ENCODE assay signal across 9 cellular contexts in the genomic region with DNA sequence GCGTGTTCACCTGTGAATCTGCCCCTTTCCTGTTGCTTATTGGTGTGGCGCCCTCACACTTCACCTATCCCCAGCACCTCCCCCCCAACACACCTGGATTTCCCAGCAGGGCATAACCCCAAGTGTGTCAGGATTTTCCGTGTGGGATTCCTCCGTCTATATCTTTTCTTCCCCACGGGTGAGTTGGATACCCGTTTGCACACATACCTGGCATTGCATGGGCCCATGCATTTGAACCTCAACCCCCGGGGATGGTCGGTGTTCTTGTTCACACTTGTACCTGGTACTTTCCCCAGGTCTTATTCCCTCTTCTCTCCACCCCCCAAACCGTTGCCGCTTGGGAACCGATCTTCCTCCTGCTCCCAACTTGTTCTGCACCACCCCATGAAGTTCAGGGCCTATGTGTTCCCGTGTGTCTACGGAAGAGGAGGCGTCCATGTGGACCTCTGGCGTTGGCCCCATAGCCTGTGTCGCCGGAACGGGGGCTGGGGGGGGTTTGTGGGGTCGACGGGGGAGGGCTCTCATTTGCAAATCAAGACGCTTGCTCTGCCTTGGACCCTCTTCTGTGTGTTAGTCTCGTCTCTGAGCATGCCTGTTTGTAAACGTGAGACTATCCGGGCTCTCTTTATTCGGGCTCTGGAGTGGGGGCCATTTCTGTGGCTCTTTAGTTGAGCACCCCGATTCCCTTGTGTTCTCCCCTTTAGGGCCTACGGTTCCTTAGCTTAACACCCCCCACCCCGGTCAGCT. TPM values are rescaled to one million over a fixed set of nuclear protein-coding genes. Genes with fewer than 3 reads are reported as not detected.
DNase-seq lines count a peak whose midpoint lies in the region; ATAC-seq and TF ChIP-seq lines count a peak whose summit lies in the region.
"Had no signal": no experiment of that assay in that cellular context is flagged by ENCODE, and none has a peak within 500 bp of the region (broad histone marks: within the 10 kb centered on the region; RNA-seq: fewer than 3 reads in every experiment).

No MANE protein-coding gene starts in this region.

- WGBS in psoas muscle, 3 donors = 7 to 13% (median 7%) methylated on average over 28 of the region's 28 CpGs

- H3K36me3 Mint-ChIP-seq in WTC11 = peaks cover 13% of the 10 kb centered on the region

- peak overlapping the region; percentile 99 for H3K27ac ChIP-seq in C4-2B
- H3K27ac ChIP-seq in psoas muscle = peak overlapping the region; percentile 93

- no peaks in the 10 kb centered on the region for H3K9me3 Mint-ChIP-seq in WTC11

- TF ChIP-seq POLR2A in GM18505 (IDR thresholded peaks at IDR 0.05; ENCODE audit: borderline replicate concordance, extremely low read depth, insufficient read depth, insufficient read length) = no peak

- H3K4me3 Mint-ChIP-seq in WTC11 = peak overlapping the region; percentile 95

- no peaks in the 10 kb centered on the region for H3K27me3 ChIP-seq in psoas muscle (ENCODE audit: insufficient read depth in 3 of 3, low read length in 2 of 3)

- POLR2A ChIA-PET in WTC11 (lab: Charles Lee) = interaction anchor here (0.6 to 1.3 kb wide), 9 partner anchors 12 to 1024 kb away, joined by 3 to 11 read pairs (median 6); partner anchors contain the start of genes ALDH16A1, CPT1C, PRMT1 and PRRG2

- H3K9me3 ChIP-seq in psoas muscle = no peaks in the 10 kb centered on the region

- H3K4me1 ChIP-seq in psoas muscle = peaks cover 16% of the 10 kb centered on the region

- intact Hi-C loops in psoas muscle (cut with DNase I) = loop anchor here (5.0 kb wide), 1 partner anchor 45 kb away; no protein-coding TSS in a partner anchor

- no peak for ATAC-seq in WTC11
- ATAC-seq in psoas muscle = no peak
- ATAC-seq in GM18505 (IDR thresholded peaks at IDR 0.05; ENCODE audit: unreplicated experiment) = no peak
- ATAC-seq in left lobe of liver = no peak

- H3K27me3 Mint-ChIP-seq in WTC11 (ENCODE audit: low read depth) = no peaks in the 10 kb centered on the region

- DNase-seq in HPDE6-E6E7 (ENCODE audit: extremely low spot score) = peak; percentile 57
- peak; percentile 32 for DNase-seq in WTC11 (ENCODE audit: low spot score)
- peak in 1 of 2 donors; percentile 32 for DNase-seq in foreskin fibroblast
- no peak for DNase-seq in psoas muscle
- DNase-seq in left lobe of liver (ENCODE audit: low spot score) = no peak
- DNase-seq in NCI-H524 treated with DMSO at 0.1 percent for 48 hours (lab: John Stamatoyannopoulos, UW) = no peak

- peak overlapping the region; percentile 89 for H3K27ac Mint-ChIP-seq in WTC11

- peak overlapping the region; percentile 84 to 90 for H3K4me3 ChIP-seq in foreskin fibroblast (ENCODE audit: low read depth in 1 of 2, low read length in 2 of 2)
- peak overlapping the region; percentile 78 for H3K4me3 ChIP-seq in psoas muscle

- CTCF ChIA-PET in WTC11 (lab: Charles Lee) = interaction anchor here (0.5 to 1.5 kb wide), 13 partner anchors 7 to 99 kb away, joined by 3 to 10 read pairs (median 4); partner anchors contain the start of genes CPT1C and PRMT1

- H3K4me1 Mint-ChIP-seq in WTC11 = peaks cover 11% of the 10 kb centered on the region

- TF ChIP-seq CTCF in C4-2B (conservative IDR thresholded peaks at IDR 0.05) = no peak
- TF ChIP-seq CTCF in WTC11 (IDR thresholded peaks at IDR 0.05) = no peak
- no peak for TF ChIP-seq CTCF in foreskin fibroblast (IDR thresholded peaks at IDR 0.05; ENCODE audit: low read depth, low read length)
- TF ChIP-seq CTCF in psoas muscle (IDR thresholded peaks at IDR 0.05) = no peak

- peaks cover 0 to 38% of the 10 kb centered on the region in 2 donors for H3K36me3 ChIP-seq in psoas muscle (ENCODE audit: insufficient read depth in 1 of 2, low read depth in 1 of 2)

TF ChIP-seq in WTC11, 78 proteins besides CTCF, POLR2A, EP300 and RAD21 (continues in another document):
- no peak for TF ChIP-seq GABPB1 (CRISPR knock-in tag; IDR thresholded peaks at IDR 0.05)
- TF ChIP-seq, protein P1, sequence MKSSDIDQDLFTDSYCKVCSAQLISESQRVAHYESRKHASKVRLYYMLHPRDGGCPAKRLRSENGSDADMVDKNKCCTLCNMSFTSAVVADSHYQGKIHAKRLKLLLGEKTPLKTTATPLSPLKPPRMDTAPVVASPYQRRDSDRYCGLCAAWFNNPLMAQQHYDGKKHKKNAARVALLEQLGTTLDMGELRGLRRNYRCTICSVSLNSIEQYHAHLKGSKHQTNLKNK (CRISPR knock-in tag; IDR thresholded peaks at IDR 0.05) = no peak
- TF ChIP-seq ZNF219 (CRISPR knock-in tag; IDR thresholded peaks at IDR 0.05; ENCODE audit: borderline replicate concordance) = no peak
- no peak for TF ChIP-seq HMGA2 (CRISPR knock-in tag; IDR thresholded peaks at IDR 0.05)
- 0 out of 2 replicates have a peak, but pooled peaks have one; percentile 15 for TF ChIP-seq FOXP4 (CRISPR knock-in tag; IDR thresholded peaks at IDR 0.05)
- TF ChIP-seq HMGXB4 (CRISPR knock-in tag; IDR thresholded peaks at IDR 0.05) = no peak
- no peak for TF ChIP-seq SMAD3 (CRISPR knock-in tag; IDR thresholded peaks at IDR 0.05; ENCODE audit: borderline replicate concordance)
- TF ChIP-seq AR (CRISPR knock-in tag; IDR thresholded peaks at IDR 0.05) = no peak
- TF ChIP-seq ESRRA (CRISPR knock-in tag; IDR thresholded peaks at IDR 0.05; ENCODE audit: borderline replicate concordance) = no peak

RNA-seq across cellular contexts. Expression of gene PRR12, which starts 1.7 kb away (rescaled TPM):
- 78.6 to 86.1 TPM (median 83.3 TPM) in 3 replicates for total RNA-seq in WTC11 (2021)
- 10 to 100 TPM in 1 of 4 donors, 1 to 10 TPM in 3; 7.1 to 15.1 (median 7.6) TPM for total RNA-seq in psoas muscle
- 1 to 10 TPM; 2.3 to 5.0 (median 3.1) TPM for polyA plus RNA-seq in psoas muscle
- 10.5 TPM for total RNA-seq in left lobe of liver

RNA-seq across cellular contexts. Expression of gene PRRG2, which starts 11.5 kb away (rescaled TPM):
- total RNA-seq in WTC11 (2021) (5.9 to 7.0 TPM (median 6.9 TPM) in 3 replicates), psoas muscle (under 1 TPM; 0.24 to 0.89 (median 0.69) TPM), left lobe of liver (8.5 TPM)
- polyA plus RNA-seq in psoas muscle = 10 to 100 TPM in 1 of 3 donors, 1 to 10 TPM in 2; 1.4 to 16.0 (median 5.9) TPM
- total RNA-seq: M059J had no signal

RNA-seq across cellular contexts. Expression of gene NOSIP, which starts 12.3 kb away (rescaled TPM):
- total RNA-seq in WTC11 (2021) = 82.3 to 97.9 TPM (median 87.6 TPM) in 3 replicates
- 10 to 100 TPM; 53.9 to 69.9 (median 58.1) TPM for total RNA-seq in psoas muscle
- polyA plus RNA-seq in psoas muscle = 100 to 1,000 TPM in 1 of 3 donors, 10 to 100 TPM in 2; 75.4 to 104 (median 95.2) TPM
- total RNA-seq in left lobe of liver = 29.1 TPM

RNA-seq across cellular contexts. Expression of gene RRAS, which starts 47.3 kb away (rescaled TPM):
- total RNA-seq in WTC11 (2021) = 11.4 to 17.9 TPM (median 15.7 TPM) in 3 replicates
- 10 to 100 TPM; 22.6 to 57.0 (median 42.5) TPM for total RNA-seq in psoas muscle
- polyA plus RNA-seq in psoas muscle = 10 to 100 TPM; 39.9 to 49.8 (median 48.4) TPM
- 8.9 TPM for total RNA-seq in left lobe of liver

RNA-seq across cellular contexts. Expression of gene SCAF1, which starts 49.4 kb away (rescaled TPM):
- total RNA-seq in WTC11 (2021) (103 to 109 TPM (median 105 TPM) in 3 replicates), psoas muscle (10 to 100 TPM; 45.5 to 72.9 (median 61.0) TPM), left lobe of liver (35.5 TPM)
- 10 to 100 TPM; 23.0 to 32.5 (median 23.8) TPM for polyA plus RNA-seq in psoas muscle

Comparison
In these comparisons a context has a peak if more than half of its experiments do, and no peak if none do; other contexts are left out.
1. DNase-seq: peak in HPDE6-E6E7 (single experiment) and WTC11 (single experiment); none in psoas muscle (0 of 2), left lobe of liver (single experiment) and NCI-H524 treated with DMSO at 0.1 percent for 48 hours (single experiment).